In the genomic region with DNA sequence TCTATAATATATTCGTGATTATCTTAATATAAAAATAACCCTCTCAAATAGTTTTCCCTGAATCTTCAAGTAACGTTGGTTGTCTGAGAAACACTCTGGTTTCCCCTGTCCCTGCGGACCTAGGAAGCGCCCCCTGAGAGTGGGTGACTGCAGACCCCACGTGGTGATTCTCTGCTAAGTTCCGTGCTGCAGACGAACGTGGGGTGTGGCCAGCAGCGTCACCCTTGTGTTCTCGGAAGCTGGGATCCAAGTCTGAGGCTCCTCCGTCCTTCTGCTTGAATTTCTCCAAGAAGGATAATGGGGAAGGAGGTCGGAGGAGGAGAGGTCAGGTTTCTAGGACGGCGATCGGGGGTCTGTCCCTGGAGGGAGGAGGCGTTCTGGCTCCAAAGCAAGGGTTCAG, we compare ENCODE assay signal across 21 cellular contexts. TPM values are rescaled to one million over a fixed set of nuclear protein-coding genes. Genes with fewer than 3 reads are reported as not detected.
A peak's percentile ranks its signal among the peaks of the same experiment; 100 is the strongest.
DNase-seq lines count a peak whose midpoint lies in the region; ATAC-seq, FAIRE-seq and TF ChIP-seq lines count a peak whose summit lies in the region.
"Had no signal": no experiment of that assay in that cellular context is flagged by ENCODE, and none has a peak within 500 bp of the region (broad histone marks: within the 10 kb centered on the region; RNA-seq: fewer than 3 reads in every experiment).

No MANE protein-coding gene starts in this region.

- TF ChIP-seq CTCF in left ventricle myocardium inferior (IDR thresholded peaks at IDR 0.05; ENCODE audit: borderline replicate concordance): no peak
- no peak for TF ChIP-seq CTCF in endothelial cell of umbilical vein (IDR thresholded peaks at IDR 0.05; ENCODE audit: extremely low read depth in 1 of 2, insufficient read depth in 1 of 2, low read depth in 1 of 2, low read length in 2 of 2)

- peaks cover 5% of the 10 kb centered on the region for H3K36me3 Mint-ChIP-seq in T-helper 17 cell (ENCODE audit: low read depth)
- peaks cover 36% of the 10 kb centered on the region for H3K36me3 Mint-ChIP-seq in stimulated activated memory B cell treated with anti-CD40 and anti-IgM and Interleukin-4, amounts not matched to agents 10 μg/mL and 1 μg/mL and 100 μg/mL, for 72 hours

- H2AFZ ChIP-seq in endothelial cell of umbilical vein (ENCODE audit: low read depth, low read length): no peak overlapping the region

- dilution Hi-C loops in endothelial cell of umbilical vein (cut with MboI; ENCODE audit: extremely low pct_ligation_motif_present, low sequenced_read_pairs): no loop called here

- H3K27ac ChIP-seq in left ventricle myocardium inferior (replicated peaks) (peak overlapping the region; percentile 53), endothelial cell of umbilical vein (ENCODE audit: insufficient read depth, low read depth, low read length) (no peak overlapping the region)
- H3K27ac ChIP-seq: SJSA1 had no signal

- peaks cover 40% of the 10 kb centered on the region for H3K4me1 ChIP-seq in left ventricle myocardium inferior
- H3K4me1 ChIP-seq in endothelial cell of umbilical vein (ENCODE audit: control insufficient read depth, extremely low read depth, insufficient read depth, low read length): no peaks in the 10 kb centered on the region
- H3K4me1 ChIP-seq: SJSA1 had no signal

- H3K4me3 ChIP-seq in left ventricle myocardium inferior (no peak overlapping the region), endothelial cell of umbilical vein (replicated peaks in 1 of 3; ENCODE audit: insufficient read depth in 1 of 3, low read depth in 1 of 3, low read length in 3 of 3) (no peak overlapping the region)
- H3K4me3 ChIP-seq: SJSA1 had no signal

- peaks cover 40% of the 10 kb centered on the region for H3K36me3 ChIP-seq in left ventricle myocardium inferior
- peaks cover 9 to 18% of the 10 kb centered on the region in 2 experiments for H3K36me3 ChIP-seq in endothelial cell of umbilical vein (ENCODE audit: control insufficient read depth in 2 of 2, extremely low read depth in 1 of 2, insufficient read depth in 2 of 2, low read length in 2 of 2)

- intact Hi-C loops in left ventricle myocardium inferior (cut with micrococcal nuclease): no loop called here
- intact Hi-C loops in cardiac septum (cut with DNase I): no loop called here
- intact Hi-C loops in endothelial cell of umbilical vein (cut with micrococcal nuclease): no loop called here

- DNase-seq in left ventricle myocardium inferior: no peak
- DNase-seq in cardiac septum (ENCODE audit: low spot score): no peak
- no peak for DNase-seq in T-helper 17 cell
- no peak for DNase-seq in endothelial cell of umbilical vein (ENCODE audit: low read depth, low spot score)
- DNase-seq in NCI-H1417 treated with DMSO at 0.1 percent for 48 hours (lab: John Stamatoyannopoulos, UW): no peak
- DNase-seq: CD8-positive, alpha-beta T cell; DND-41; H9; KBM-7; MV-4-11; NCI-H1436; NCI-H2029 treated with DMSO at 0.1 percent for 48 hours; NCI-H2171 treated with DMSO at 0.1 percent for 48 hours; NCI-H446 treated with DMSO at 0.1 percent for 48 hours; NCI-H748 treated with DMSO at 0.1 percent for 48 hours had no signal

- no peak overlapping the region for H3K4me2 ChIP-seq in endothelial cell of umbilical vein (ENCODE audit: insufficient read depth, low read length)

- H3K27me3 ChIP-seq in left ventricle myocardium inferior (ENCODE audit: low read depth) (no peaks in the 10 kb centered on the region), endothelial cell of umbilical vein (ENCODE audit: control insufficient read depth in 2 of 2, insufficient read depth in 2 of 2, low read length in 2 of 2) (no peaks in the 10 kb centered on the region)
- H3K27me3 ChIP-seq: SJSA1 had no signal

- H3K9ac ChIP-seq in endothelial cell of umbilical vein (replicated peaks; ENCODE audit: extremely low read depth, insufficient read depth, low read length): no peak overlapping the region

- BruUV-seq in endothelial cell of umbilical vein (replicated peaks; lab: Mats Ljungman, UMichigan): no TSS peak

- H3K27ac Mint-ChIP-seq in T-helper 17 cell: peak overlapping the region; percentile 95
- H3K27ac Mint-ChIP-seq in stimulated activated memory B cell treated with anti-CD40 and anti-IgM and Interleukin-4, amounts not matched to agents 10 μg/mL and 1 μg/mL and 100 μg/mL, for 72 hours: peak overlapping the region; percentile 52

- no peaks in the 10 kb centered on the region for H4K20me1 ChIP-seq in endothelial cell of umbilical vein (replicated peaks; ENCODE audit: control insufficient read depth, extremely low read depth, insufficient read depth, low read length)

- CTCF ChIA-PET in endothelial cell of umbilical vein (lab: Charles Lee): interaction anchor here (1.0 kb wide), 1 partner anchor 20 kb away, joined by 3 read pairs; no protein-coding TSS in a partner anchor

- H3K4me1 Mint-ChIP-seq in T-helper 17 cell: peaks cover 31% of the 10 kb centered on the region
- H3K4me1 Mint-ChIP-seq in stimulated activated memory B cell treated with anti-CD40 and anti-IgM and Interleukin-4, amounts not matched to agents 10 μg/mL and 1 μg/mL and 100 μg/mL, for 72 hours: peaks cover 15% of the 10 kb centered on the region

- H3K9me3 ChIP-seq in left ventricle myocardium inferior (replicated peaks) (no peaks in the 10 kb centered on the region), T-helper 17 cell (ENCODE audit: control insufficient read depth, low read length, poor library complexity, severe bottlenecking) (no peaks in the 10 kb centered on the region), endothelial cell of umbilical vein (replicated peaks; ENCODE audit: control insufficient read depth, insufficient read depth, low read length) (no peaks in the 10 kb centered on the region)
- H3K9me3 ChIP-seq: SJSA1 had no signal

- no peaks in the 10 kb centered on the region for H3K27me3 Mint-ChIP-seq in T-helper 17 cell
- H3K27me3 Mint-ChIP-seq in stimulated activated memory B cell treated with anti-CD40 and anti-IgM and Interleukin-4, amounts not matched to agents 10 μg/mL and 1 μg/mL and 100 μg/mL, for 72 hours: no peaks in the 10 kb centered on the region

- TF ChIP-seq POLR2A in endothelial cell of umbilical vein (IDR thresholded peaks at IDR 0.05; ENCODE audit: low read depth, low read length): no peak

- POLR2A ChIA-PET in endothelial cell of umbilical vein (lab: Charles Lee): no interaction called here

- no peak for FAIRE-seq in endothelial cell of umbilical vein (lab: Jason Lieb, UNC)
- FAIRE-seq: G401.6, GM18507 had no signal

- no peak overlapping the region for H3K4me3 Mint-ChIP-seq in T-helper 17 cell
- no peak overlapping the region for H3K4me3 Mint-ChIP-seq in stimulated activated memory B cell treated with anti-CD40 and anti-IgM and Interleukin-4, amounts not matched to agents 10 μg/mL and 1 μg/mL and 100 μg/mL, for 72 hours
- H3K4me3 Mint-ChIP-seq: B cell; CD8-positive, alpha-beta T cell; H9 had no signal

- no peaks in the 10 kb centered on the region for H3K79me2 ChIP-seq in endothelial cell of umbilical vein (ENCODE audit: control insufficient read depth, insufficient read depth, low read length)

- ATAC-seq in T-helper 17 cell: no peak
- no peak for ATAC-seq in stimulated activated memory B cell treated with anti-CD40 and anti-IgM and Interleukin-4, amounts not matched to agents 10 μg/mL and 1 μg/mL and 100 μg/mL, for 72 hours
- no peak for ATAC-seq in HG02885 (IDR thresholded peaks at IDR 0.05; ENCODE audit: poor library complexity, unreplicated experiment)

- no peaks in the 10 kb centered on the region for H3K9me1 ChIP-seq in endothelial cell of umbilical vein (replicated peaks; ENCODE audit: control insufficient read depth, extremely low read depth, insufficient read depth, low read length)

- no peaks in the 10 kb centered on the region for H3K9me3 Mint-ChIP-seq in stimulated activated memory B cell treated with anti-CD40 and anti-IgM and Interleukin-4, amounts not matched to agents 10 μg/mL and 1 μg/mL and 100 μg/mL, for 72 hours
- H3K9me3 Mint-ChIP-seq: CD8-positive, alpha-beta T cell had no signal

TF ChIP-seq in endothelial cell of umbilical vein, 7 proteins besides CTCF, POLR2A, EP300 and RAD21:
- TF ChIP-seq JUN (IDR thresholded peaks at IDR 0.05; ENCODE audit: borderline replicate concordance, insufficient read depth, insufficient read length, low read depth): no peak
- TF ChIP-seq POLR2AphosphoS5 (IDR thresholded peaks at IDR 0.05; ENCODE audit: insufficient read depth, low read depth, low read length): peak; percentile 3
- no peak for TF ChIP-seq GATA2 (IDR thresholded peaks at IDR 0.05; ENCODE audit: insufficient read depth, insufficient read length, low read depth, low read length)

RNA-seq across cellular contexts. Expression of gene MAP1LC3A, which starts 16.6 kb away (rescaled TPM):
- 110 TPM for total RNA-seq in left ventricle myocardium inferior
- total RNA-seq in cardiac septum: 61.0 TPM
- 10 to 100 TPM; 11.7 to 13.7 TPM for total RNA-seq in T-helper 17 cell
- total RNA-seq in endothelial cell of umbilical vein: 32.1 and 32.7 TPM in 2 replicates
- polyA plus RNA-seq in endothelial cell of umbilical vein: 39.8 and 54.1 TPM in 2 replicates
- 12.5 and 26.1 TPM in 2 replicates for polyA plus RNA-seq in endothelial cell of umbilical vein (2011; cell fraction: cytosol; rRNA removed)
- polyA plus RNA-seq in endothelial cell of umbilical vein (2011; cell fraction: nucleus; rRNA removed): 75.2 and 90.4 TPM in 2 replicates
- 23.2 and 47.2 TPM in 2 replicates for polyA plus RNA-seq in endothelial cell of umbilical vein (2012)
- 5.8 and 6.9 TPM in 2 replicates for polyA minus RNA-seq in endothelial cell of umbilical vein
- polyA minus RNA-seq in endothelial cell of umbilical vein (2011; cell fraction: cytosol; rRNA and poly(A)+ RNA removed): not detected
- 7.1 and 25.6 TPM in 2 replicates for polyA minus RNA-seq in endothelial cell of umbilical vein (2011; cell fraction: nucleus; rRNA and poly(A)+ RNA removed)

RNA-seq across cellular contexts. Expression of gene DYNLRB1, which starts 25.7 kb away (rescaled TPM):
- total RNA-seq in left ventricle myocardium inferior (166 TPM), cardiac septum (157 TPM), T-helper 17 cell (10 to 100 TPM; 52.8 to 62.0 TPM), endothelial cell of umbilical vein (133 and 142 TPM in 2 replicates)
- polyA plus RNA-seq in endothelial cell of umbilical vein: 238 and 245 TPM in 2 replicates
- 271 and 367 TPM in 2 replicates for polyA plus RNA-seq in endothelial cell of umbilical vein (2011; cell fraction: cytosol; rRNA removed)
- 104 and 127 TPM in 2 replicates for polyA plus RNA-seq in endothelial cell of umbilical vein (2011; cell fraction: nucleus; rRNA removed)
- 327 and 368 TPM in 2 replicates for polyA plus RNA-seq in endothelial cell of umbilical vein (2012)
- 207 and 226 TPM in 2 replicates for polyA minus RNA-seq in endothelial cell of umbilical vein
- polyA minus RNA-seq in endothelial cell of umbilical vein (2011; cell fraction: cytosol; rRNA and poly(A)+ RNA removed): 73.9 TPM
- 46.8 and 47.4 TPM in 2 replicates for polyA minus RNA-seq in endothelial cell of umbilical vein (2011; cell fraction: nucleus; rRNA and poly(A)+ RNA removed)
